Comparison of ENCODE assay signal across 8 cellular contexts in genomic region chr4:78776031-78776728, GRCh38. TPM values are rescaled to one million over a fixed set of nuclear protein-coding genes. Genes with fewer than 3 reads are reported as not detected.
DNase-seq lines count a peak whose midpoint lies in the region; ATAC-seq and TF ChIP-seq lines count a peak whose summit lies in the region.

Gene BMP2K (plus strand): TSS chr4:78776350. CDS start chr4:78776544, 194 bp downstream.

- CTCF ChIA-PET in activated CD4-positive, alpha-beta T cell treated with anti-CD3 and anti-CD28 coated beads, Interleukin-2, amount 10 ng/mL, durations not matched to agents 7 days and 5 days (lab: Charles Lee) = interaction anchor here (0.6 to 1.1 kb wide), 3 partner anchors 7 to 156 kb away, joined by 3 to 4 read pairs (median 3); no protein-coding TSS in a partner anchor

- 1% methylated on average over 98 of the region's 100 CpGs for WGBS in liver

- H3K27ac ChIP-seq in ACC112 (ENCODE audit: low read depth, low read length) (peak within 1 kb of the TSS; percentile 93), liver (ENCODE audit: low read depth in 1 of 2, low read length in 2 of 2) (peak within 1 kb of the TSS; percentile 96 to 100)

- intact Hi-C loops in dendritic cell treated with granulocyte-macrophage colony-stimulating factor and Interleukin-4, amounts not matched to agents 40 ng/mL and 50 ng/mL, for 4 days (cut with micrococcal nuclease) = loop anchor here (1.0 to 10.0 kb wide), 3 partner anchors 34 to 130 kb away; no protein-coding TSS in a partner anchor

- H3K27me3 ChIP-seq in ACC112 (ENCODE audit: insufficient read depth, low read length) (no peaks in the 10 kb centered on the region), liver (ENCODE audit: control insufficient read depth in 4 of 4, insufficient read depth in 4 of 4, low read length in 3 of 4) (no peaks in the 10 kb centered on the region)

- TF ChIP-seq POLR2A in GM18505 (IDR thresholded peaks at IDR 0.05; ENCODE audit: borderline replicate concordance, extremely low read depth, insufficient read depth, insufficient read length) = peak; percentile 84

- ATAC-seq in GM18505 (IDR thresholded peaks at IDR 0.05; ENCODE audit: unreplicated experiment) (peak; percentile 72), HG02943 (IDR thresholded peaks at IDR 0.05; ENCODE audit: low read depth, unreplicated experiment) (peak; percentile 73)

- POLR2A ChIA-PET in activated CD4-positive, alpha-beta T cell treated with anti-CD3 and anti-CD28 coated beads, Interleukin-2, amount 10 ng/mL, durations not matched to agents 7 days and 5 days (lab: Charles Lee) = no interaction called here

- no peak for TF ChIP-seq RAD21 in liver (IDR thresholded peaks at IDR 0.05)

- peaks cover 48% of the 10 kb centered on the region for H3K79me2 ChIP-seq in ACC112 (ENCODE audit: control insufficient read depth, insufficient read depth, low read length, unreplicated experiment)

- peak within 1 kb of the TSS; percentile 96 for H3K27ac Mint-ChIP-seq in activated CD4-positive, alpha-beta T cell treated with anti-CD3 and anti-CD28 coated beads, Interleukin-2, amount 10 ng/mL, durations not matched to agents 7 days and 5 days
- H3K27ac Mint-ChIP-seq in dendritic cell treated with granulocyte-macrophage colony-stimulating factor and Interleukin-4, amounts not matched to agents 40 ng/mL and 50 ng/mL, for 4 days = no peak within 1 kb of the TSS

- H3K4me1 Mint-ChIP-seq in activated CD4-positive, alpha-beta T cell treated with anti-CD3 and anti-CD28 coated beads, Interleukin-2, amount 10 ng/mL, durations not matched to agents 7 days and 5 days = peaks cover 19% of the 10 kb centered on the region
- H3K4me1 Mint-ChIP-seq in dendritic cell treated with granulocyte-macrophage colony-stimulating factor and Interleukin-4, amounts not matched to agents 40 ng/mL and 50 ng/mL, for 4 days (ENCODE audit: low read depth) = peaks cover 6% of the 10 kb centered on the region

- peak; percentile 82 for DNase-seq in NCI-H2227 (lab: John Stamatoyannopoulos, UW; ENCODE audit: unreplicated experiment)
- peak; percentile 76 for DNase-seq in activated CD4-positive, alpha-beta T cell treated with anti-CD3 and anti-CD28 coated beads, Interleukin-2, amount 10 ng/mL, durations not matched to agents 7 days and 5 days
- peak; percentile 71 for DNase-seq in stimulated activated CD4-positive, alpha-beta T cell treated with anti-CD3 and anti-CD28 coated beads, Interleukin-4, amount 100 ng/mL, for 24 hours

- H3K4me3 Mint-ChIP-seq in activated CD4-positive, alpha-beta T cell treated with anti-CD3 and anti-CD28 coated beads, Interleukin-2, amount 10 ng/mL, durations not matched to agents 7 days and 5 days = peak within 1 kb of the TSS; percentile 84
- peak within 1 kb of the TSS; percentile 86 for H3K4me3 Mint-ChIP-seq in dendritic cell treated with granulocyte-macrophage colony-stimulating factor and Interleukin-4, amounts not matched to agents 40 ng/mL and 50 ng/mL, for 4 days

- H3K4me3 ChIP-seq in ACC112 (ENCODE audit: low read depth, low read length) (peak within 1 kb of the TSS; percentile 87), liver (ENCODE audit: low read depth in 1 of 3, low read length in 3 of 3) (peak within 1 kb of the TSS; percentile 88 to 100 (median 93))

- no peak for TF ChIP-seq CTCF in liver (IDR thresholded peaks at IDR 0.05; ENCODE audit: low read depth, low read length, missing input control)

- H3K36me3 ChIP-seq in ACC112 (ENCODE audit: insufficient read depth, low read length) = no peaks in the 10 kb centered on the region
- no peaks in the 10 kb centered on the region for H3K36me3 ChIP-seq in liver (ENCODE audit: control insufficient read depth in 4 of 4, insufficient read depth in 3 of 4, low read depth in 1 of 4, low read length in 3 of 4)

- peaks cover 2% of the 10 kb centered on the region for H3K36me3 Mint-ChIP-seq in activated CD4-positive, alpha-beta T cell treated with anti-CD3 and anti-CD28 coated beads, Interleukin-2, amount 10 ng/mL, durations not matched to agents 7 days and 5 days (ENCODE audit: low read depth)
- peaks cover 6% of the 10 kb centered on the region for H3K36me3 Mint-ChIP-seq in dendritic cell treated with granulocyte-macrophage colony-stimulating factor and Interleukin-4, amounts not matched to agents 40 ng/mL and 50 ng/mL, for 4 days (ENCODE audit: low read depth)

- peak within 1 kb of the TSS; percentile 92 to 96 for H3K9ac ChIP-seq in liver (ENCODE audit: low read depth in 1 of 2, low read length in 2 of 2)

- H3K9me3 ChIP-seq in liver (ENCODE audit: control insufficient read depth in 4 of 4, low read length in 3 of 4) = no peaks in the 10 kb centered on the region

- H3K9me3 Mint-ChIP-seq in activated CD4-positive, alpha-beta T cell treated with anti-CD3 and anti-CD28 coated beads, Interleukin-2, amount 10 ng/mL, durations not matched to agents 7 days and 5 days = no peaks in the 10 kb centered on the region
- no peaks in the 10 kb centered on the region for H3K9me3 Mint-ChIP-seq in dendritic cell treated with granulocyte-macrophage colony-stimulating factor and Interleukin-4, amounts not matched to agents 40 ng/mL and 50 ng/mL, for 4 days

- H2AFZ ChIP-seq in ACC112 (ENCODE audit: low read length, unreplicated experiment) = peak within 1 kb of the TSS; percentile 98

- H3K27me3 Mint-ChIP-seq in activated CD4-positive, alpha-beta T cell treated with anti-CD3 and anti-CD28 coated beads, Interleukin-2, amount 10 ng/mL, durations not matched to agents 7 days and 5 days = no peaks in the 10 kb centered on the region
- H3K27me3 Mint-ChIP-seq in dendritic cell treated with granulocyte-macrophage colony-stimulating factor and Interleukin-4, amounts not matched to agents 40 ng/mL and 50 ng/mL, for 4 days = no peaks in the 10 kb centered on the region

- H3K4me1 ChIP-seq in ACC112 (ENCODE audit: control insufficient read depth, insufficient read depth, low read length, unreplicated experiment) = peaks cover 21% of the 10 kb centered on the region
- peaks cover 2 to 40% (median 12%) of the 10 kb centered on the region in 4 donors for H3K4me1 ChIP-seq in liver (ENCODE audit: control insufficient read depth in 4 of 4, insufficient read depth in 4 of 4, low read length in 3 of 4)

TF ChIP-seq in liver, 16 proteins besides CTCF, POLR2A, EP300 and RAD21:
- peak; percentile 3 for TF ChIP-seq REST (IDR thresholded peaks at IDR 0.05)
- no peak for TF ChIP-seq RXRA (IDR thresholded peaks at IDR 0.05)
TF ChIP-seq in liver: peak in this region for 1.

RNA-seq across cellular contexts. Expression of gene BMP2K, which starts in this region (rescaled TPM):
- total RNA-seq in activated CD4-positive, alpha-beta T cell treated with anti-CD3 and anti-CD28 coated beads, Interleukin-2, amount 10 ng/mL, durations not matched to agents 7 days and 5 days = 10 to 100 TPM; 23.2 to 31.3 TPM
- 100 to 1,000 TPM in 1 of 2 donors, 10 to 100 TPM in 1; 32.7 to 138 TPM for total RNA-seq in liver
- 1 to 10 TPM; 4.4 to 5.9 TPM for polyA plus RNA-seq in liver

Comparison
In these comparisons a context has a peak if more than half of its experiments do, and no peak if none do; other contexts are left out.
1. Peak in every context shown above with its lines: DNase-seq, ATAC-seq, H3K4me3 ChIP-seq and H3K27ac ChIP-seq.